8 cellular contexts compared by ENCODE assay signal in the genomic region with DNA sequence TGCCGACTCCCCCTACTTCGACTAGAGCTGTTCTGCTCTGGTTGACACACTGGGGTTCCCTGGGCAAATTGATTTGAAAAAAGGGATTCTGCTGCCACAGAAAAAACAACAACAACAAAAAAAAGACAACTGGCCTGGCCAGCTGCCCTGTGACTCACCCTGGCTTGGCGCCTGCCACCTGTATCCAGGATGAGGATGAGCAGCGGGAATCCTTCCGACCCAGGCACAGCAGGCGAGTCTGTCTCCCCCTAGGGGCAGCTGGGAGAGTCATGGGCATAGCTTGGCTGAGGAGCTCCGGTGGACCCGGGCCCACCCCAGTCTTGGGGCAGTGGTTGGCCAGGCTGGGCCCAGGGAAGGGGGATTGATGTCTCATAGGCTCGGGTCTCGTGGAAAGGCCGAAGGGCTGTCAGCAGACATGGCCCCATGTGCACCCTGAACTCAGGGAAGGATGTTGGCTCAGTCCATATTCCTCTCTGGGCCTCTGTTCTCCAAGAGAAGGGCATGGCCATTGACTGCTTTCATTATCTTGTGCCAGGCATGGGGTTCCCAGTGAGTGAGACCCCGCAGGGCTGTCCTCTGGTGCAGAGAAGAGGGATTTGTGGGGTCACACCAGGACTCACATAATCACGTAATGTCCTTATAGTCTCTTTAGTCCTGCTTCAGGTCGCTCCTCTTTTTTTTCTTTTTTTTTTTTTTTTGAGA. TPM values are rescaled to one million over a fixed set of nuclear protein-coding genes. Genes with fewer than 3 reads are reported as not detected.
DNase-seq lines count a peak whose midpoint lies in the region; ATAC-seq, FAIRE-seq and TF ChIP-seq lines count a peak whose summit lies in the region.

No MANE protein-coding gene starts in this region.

- H4K20me1 ChIP-seq in astrocyte (ENCODE audit: insufficient read depth, low read length) = no peaks in the 10 kb centered on the region

- no peak overlapping the region for H3K9ac ChIP-seq in astrocyte (ENCODE audit: low read length)

- CTCF ChIA-PET in CD8-positive, alpha-beta memory T cell (lab: Charles Lee) = interaction anchor here (0.6 to 9.3 kb wide), 12 partner anchors 9 to 76 kb away, joined by 3 to 78 read pairs (median 5); partner anchors contain the start of gene SUN2

- peak; percentile 44 for ATAC-seq in sciatic nerve
- ATAC-seq in HG02981 (IDR thresholded peaks at IDR 0.05; ENCODE audit: unreplicated experiment) = no peak

- H3K36me3 ChIP-seq in CD8-positive, alpha-beta memory T cell (ENCODE audit: insufficient read depth, low read length) = no peaks in the 10 kb centered on the region
- no peaks in the 10 kb centered on the region for H3K36me3 ChIP-seq in Peyer's patch
- no peaks in the 10 kb centered on the region for H3K36me3 ChIP-seq in astrocyte (ENCODE audit: insufficient read depth, low read length)

- H3K27me3 ChIP-seq in CD8-positive, alpha-beta memory T cell (ENCODE audit: insufficient read depth, low read length, poor library complexity, severe bottlenecking) = no peaks in the 10 kb centered on the region
- H3K27me3 ChIP-seq in Peyer's patch (no peaks in the 10 kb centered on the region), astrocyte (ENCODE audit: insufficient read depth, low read length) (no peaks in the 10 kb centered on the region)

- DNase-seq in CD8-positive, alpha-beta memory T cell = peak; percentile 19 to 69 (median 41)
- peak; percentile 73 for DNase-seq in HCEC 1CT
- peak; percentile 57 to 89 (median 83) for DNase-seq in Peyer's patch
- no peak for DNase-seq in astrocyte (ENCODE audit: low read depth)
- peak; percentile 47 to 72 for DNase-seq in hippocampal formation (lab: John Stamatoyannopoulos, UW)
- DNase-seq in sciatic nerve (ENCODE audit: low spot score) = no peak
- DNase-seq in GM19240 (ENCODE audit: insufficient read length, low spot score) = no peak

- no peak overlapping the region for H3K27ac ChIP-seq in CD8-positive, alpha-beta memory T cell (ENCODE audit: low read depth, low read length)
- H3K27ac ChIP-seq in Peyer's patch = no peak overlapping the region
- H3K27ac ChIP-seq in astrocyte (ENCODE audit: low read depth, low read length) = no peak overlapping the region

- no peak overlapping the region for H3K27ac Mint-ChIP-seq in CD8-positive, alpha-beta memory T cell
- H3K27ac Mint-ChIP-seq in astrocyte (ENCODE audit: unreplicated experiment) = no peak overlapping the region

- POLR2A ChIA-PET in CD8-positive, alpha-beta memory T cell (lab: Charles Lee) = interaction anchor here (3.3 kb wide), 1 partner anchor 32 kb away, joined by 20 read pairs; no protein-coding TSS in a partner anchor

- no peaks in the 10 kb centered on the region for H3K9me3 ChIP-seq in CD8-positive, alpha-beta memory T cell (ENCODE audit: low read length)
- no peaks in the 10 kb centered on the region for H3K9me3 ChIP-seq in Peyer's patch
- no peaks in the 10 kb centered on the region for H3K9me3 ChIP-seq in astrocyte (ENCODE audit: insufficient read depth, low read depth, low read length)

- no peak overlapping the region for H2AFZ ChIP-seq in astrocyte (ENCODE audit: low read depth, low read length)

- intact Hi-C loops in sciatic nerve (cut with DNase I) = loop anchor here (10.0 kb wide), 1 partner anchor 99 kb away; no protein-coding TSS in a partner anchor

- no peaks in the 10 kb centered on the region for H3K79me2 ChIP-seq in astrocyte (ENCODE audit: insufficient read depth, low read length)

- no peak for TF ChIP-seq POLR2A in Peyer's patch (IDR thresholded peaks at IDR 0.05)

- H3K4me3 ChIP-seq in CD8-positive, alpha-beta memory T cell (ENCODE audit: low read length) = no peak overlapping the region
- no peak overlapping the region for H3K4me3 ChIP-seq in Peyer's patch
- no peak overlapping the region for H3K4me3 ChIP-seq in astrocyte (ENCODE audit: insufficient read depth, low read depth, low read length)

- TF ChIP-seq CTCF in Peyer's patch (IDR thresholded peaks at IDR 0.05) (peak; percentile 27 to 89 (median 72)), astrocyte (IDR thresholded peaks at IDR 0.05; ENCODE audit: insufficient read depth, low read depth, low read length) (peak; percentile 57)

- H3K9me3 Mint-ChIP-seq in CD8-positive, alpha-beta memory T cell = no peaks in the 10 kb centered on the region
- H3K9me3 Mint-ChIP-seq in astrocyte (ENCODE audit: unreplicated experiment) = no peaks in the 10 kb centered on the region

- no peak overlapping the region for H3K4me2 ChIP-seq in astrocyte (ENCODE audit: low read length)

- H3K4me1 Mint-ChIP-seq in CD8-positive, alpha-beta memory T cell = peaks cover 4 to 14% (median 6%) of the 10 kb centered on the region in 3 donors
- H3K4me1 Mint-ChIP-seq in astrocyte (ENCODE audit: low read depth, unreplicated experiment) = no peaks in the 10 kb centered on the region

- H3K27me3 Mint-ChIP-seq in CD8-positive, alpha-beta memory T cell = peaks cover 0 to under 1% of the 10 kb centered on the region in 2 donors
- H3K27me3 Mint-ChIP-seq in astrocyte (ENCODE audit: low read depth, unreplicated experiment) = peaks cover 7% of the 10 kb centered on the region

- peaks cover 9% of the 10 kb centered on the region for H3K4me1 ChIP-seq in CD8-positive, alpha-beta memory T cell (ENCODE audit: insufficient read depth, low read length)
- peaks cover 0 to 4% (median 0%) of the 10 kb centered on the region in 4 donors for H3K4me1 ChIP-seq in Peyer's patch
- peaks cover 10% of the 10 kb centered on the region for H3K4me1 ChIP-seq in astrocyte (ENCODE audit: insufficient read depth, low read length)

- H3K36me3 Mint-ChIP-seq in CD8-positive, alpha-beta memory T cell = no peaks in the 10 kb centered on the region
- no peaks in the 10 kb centered on the region for H3K36me3 Mint-ChIP-seq in astrocyte (ENCODE audit: low read depth, unreplicated experiment)

- FAIRE-seq in astrocyte (lab: Jason Lieb, UNC) = no peak

- H3K4me3 Mint-ChIP-seq in CD8-positive, alpha-beta memory T cell = no peak overlapping the region
- no peak overlapping the region for H3K4me3 Mint-ChIP-seq in astrocyte (ENCODE audit: unreplicated experiment)

RNA-seq across cellular contexts. Expression of gene SUN2, which starts 10.4 kb away (rescaled TPM):
- total RNA-seq in CD8-positive, alpha-beta memory T cell = 100 to 1,000 TPM; 168 to 185 TPM
- polyA plus RNA-seq in CD8-positive, alpha-beta memory T cell = 753 TPM
- 100 to 1,000 TPM; 171 to 291 (median 248) TPM for total RNA-seq in Peyer's patch
- 46.5 and 51.0 TPM in 2 replicates for total RNA-seq in astrocyte
- total RNA-seq in sciatic nerve = 207 TPM

RNA-seq across cellular contexts. Expression of gene DNAL4, which starts 27.7 kb away (rescaled TPM):
- 1 to 10 TPM; 9.1 to 9.6 TPM for total RNA-seq in CD8-positive, alpha-beta memory T cell
- polyA plus RNA-seq in CD8-positive, alpha-beta memory T cell = 12.3 TPM
- total RNA-seq in Peyer's patch = 10 to 100 TPM in 3 of 4 donors, not detected in 1; 15.2 to 21.6 (median 16.2) TPM
- total RNA-seq in astrocyte = 12.8 and 12.9 TPM in 2 replicates
- 11.1 TPM for total RNA-seq in sciatic nerve

Comparison
In these comparisons a context has a peak if more than half of its experiments do, and no peak if none do; other contexts are left out.
1. DNase-seq: peak in CD8-positive, alpha-beta memory T cell (5 of 5), HCEC 1CT (single experiment), Peyer's patch (3 of 3) and hippocampal formation (2 of 2); none in astrocyte (single experiment), sciatic nerve (single experiment) and GM19240 (single experiment).